ENCODE assay signal across 13 cellular contexts in the genomic region with DNA sequence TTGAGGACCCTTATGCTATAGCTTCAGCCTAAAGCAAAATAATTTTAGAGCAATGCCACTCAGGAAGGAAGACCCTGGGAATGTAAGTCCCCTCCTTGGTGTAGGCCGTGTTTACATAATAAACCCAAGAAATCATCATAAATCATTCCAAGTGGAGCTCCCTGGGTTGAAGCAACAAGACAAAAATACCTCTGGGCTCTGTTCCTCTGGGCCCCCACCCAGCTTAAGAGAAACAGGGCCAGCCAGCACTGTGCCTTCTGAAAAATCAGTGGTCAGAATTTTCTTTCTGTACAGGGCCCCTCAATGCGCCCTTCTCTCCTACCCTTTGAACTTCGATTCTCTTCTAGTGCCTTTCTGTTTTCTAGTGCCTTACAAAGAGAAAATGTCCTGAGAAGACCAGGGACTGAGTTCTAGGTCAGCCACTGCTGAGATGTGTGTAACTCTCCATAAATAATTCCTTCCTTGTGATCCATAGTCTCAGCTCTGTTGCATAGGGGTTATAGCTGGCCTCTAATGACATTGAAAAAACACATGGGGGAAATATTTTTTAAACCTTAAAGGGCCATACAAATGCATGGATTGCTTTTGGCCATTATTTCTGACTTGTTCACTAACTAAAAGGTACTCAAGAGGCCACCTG.
DNase-seq lines count a peak whose midpoint lies in the region; ATAC-seq, FAIRE-seq and TF ChIP-seq lines count a peak whose summit lies in the region.
"Had no signal": no experiment of that assay in that cellular context is flagged by ENCODE, and none has a peak within 500 bp of the region (broad histone marks: within the 10 kb centered on the region; RNA-seq: fewer than 3 reads in every experiment).

No MANE protein-coding gene starts in this region.

- no peak overlapping the region for H3K9ac ChIP-seq in MM.1S (ENCODE audit: low read length)
- H3K9ac ChIP-seq in astrocyte (ENCODE audit: low read length) = no peak overlapping the region
- H3K9ac ChIP-seq: BLaER1 treated with 17β-estradiol and CSF1 and Interleukin-3, amounts not matched to agents 10 nM and 100 nM had no signal

- H4K20me1 ChIP-seq in MM.1S (ENCODE audit: insufficient read depth, low read length) (no peaks in the 10 kb centered on the region), astrocyte (ENCODE audit: insufficient read depth, low read length) (no peaks in the 10 kb centered on the region)
- H4K20me1 ChIP-seq: BLaER1 treated with 17β-estradiol and CSF1 and Interleukin-3, amounts not matched to agents 10 nM and 100 nM had no signal

- H3K36me3 Mint-ChIP-seq in astrocyte (ENCODE audit: low read depth, unreplicated experiment) = no peaks in the 10 kb centered on the region
- H3K36me3 Mint-ChIP-seq: CD4-positive, CD25-positive, alpha-beta regulatory T cell had no signal

- peak overlapping the region; percentile 48; the same call in 1 of the 2 replicates for H3K27ac ChIP-seq in MM.1S (ENCODE audit: low read length)
- H3K27ac ChIP-seq in astrocyte (ENCODE audit: low read depth, low read length) = peak overlapping the region; percentile 1
- peak overlapping the region; percentile 2 for H3K27ac ChIP-seq in psoas muscle
- H3K27ac ChIP-seq: BLaER1 treated with 17β-estradiol and CSF1 and Interleukin-3, amounts not matched to agents 10 nM and 100 nM; HL-60 had no signal

- DNase-seq in MM.1S (no peak), astrocyte (ENCODE audit: low read depth) (no peak), islet precursor cell (peak; percentile 21), psoas muscle (no peak), NCI-H774 (lab: John Stamatoyannopoulos, UW) (no peak), SHP77 (lab: John Stamatoyannopoulos, UW) (no peak)
- DNase-seq: ACHN; CD4-positive, CD25-positive, alpha-beta regulatory T cell; HFFc6 had no signal

- H3K79me2 ChIP-seq in MM.1S (ENCODE audit: low read length) = no peaks in the 10 kb centered on the region
- H3K79me2 ChIP-seq in astrocyte (ENCODE audit: insufficient read depth, low read length) = no peaks in the 10 kb centered on the region

- H3K9me3 ChIP-seq in MM.1S (replicated peaks; ENCODE audit: insufficient read depth, low read length) (no peaks in the 10 kb centered on the region), astrocyte (ENCODE audit: insufficient read depth, low read depth, low read length) (no peaks in the 10 kb centered on the region), psoas muscle (no peaks in the 10 kb centered on the region)
- H3K9me3 ChIP-seq: BLaER1 treated with 17β-estradiol and CSF1 and Interleukin-3, amounts not matched to agents 10 nM and 100 nM had no signal

- intact Hi-C loops in psoas muscle (cut with DNase I) = no loop called here

- H2AFZ ChIP-seq in MM.1S (ENCODE audit: low read length) (no peak overlapping the region), astrocyte (ENCODE audit: low read depth, low read length) (no peak overlapping the region)

- H3K27ac Mint-ChIP-seq in astrocyte (ENCODE audit: unreplicated experiment) = no peak overlapping the region

- ATAC-seq in psoas muscle = peak; percentile 27 to 74 (median 70)
- ATAC-seq in activated CD4-positive, CD25-positive, alpha-beta regulatory T cell treated with anti-CD3 and anti-CD28 coated beads, Interleukin-2, amount 50 U/mL, for 24 hours = no peak
- no peak for ATAC-seq in HG03025 (IDR thresholded peaks at IDR 0.05; ENCODE audit: low FRiP score, unreplicated experiment)

- H3K4me2 ChIP-seq in MM.1S (ENCODE audit: low read depth, low read length) = no peak overlapping the region
- H3K4me2 ChIP-seq in astrocyte (ENCODE audit: low read length) = no peak overlapping the region
- H3K4me2 ChIP-seq: BLaER1 treated with 17β-estradiol and CSF1 and Interleukin-3, amounts not matched to agents 10 nM and 100 nM had no signal

- H3K36me3 ChIP-seq in MM.1S (replicated peaks; ENCODE audit: insufficient read depth, low read length) = no peaks in the 10 kb centered on the region
- no peaks in the 10 kb centered on the region for H3K36me3 ChIP-seq in astrocyte (ENCODE audit: insufficient read depth, low read length)
- no peaks in the 10 kb centered on the region for H3K36me3 ChIP-seq in psoas muscle (ENCODE audit: insufficient read depth in 1 of 2, low read depth in 1 of 2)
- H3K36me3 ChIP-seq: BLaER1 treated with 17β-estradiol and CSF1 and Interleukin-3, amounts not matched to agents 10 nM and 100 nM had no signal

- H3F3A ChIP-seq in MM.1S (ENCODE audit: insufficient read depth, low read length) = peaks cover 4% of the 10 kb centered on the region; the same call in 1 of the 2 replicates

- H3K4me1 Mint-ChIP-seq in astrocyte (ENCODE audit: low read depth, unreplicated experiment) = peaks cover 5% of the 10 kb centered on the region

- H3K4me3 ChIP-seq in MM.1S (ENCODE audit: low read length) = no peak overlapping the region
- H3K4me3 ChIP-seq in astrocyte (ENCODE audit: insufficient read depth, low read depth, low read length) = no peak overlapping the region
- H3K4me3 ChIP-seq in psoas muscle = no peak overlapping the region
- H3K4me3 ChIP-seq: BLaER1 treated with 17β-estradiol and CSF1 and Interleukin-3, amounts not matched to agents 10 nM and 100 nM had no signal

- H3K27me3 ChIP-seq in MM.1S (replicated peaks; ENCODE audit: insufficient read depth, low read length) (no peaks in the 10 kb centered on the region), astrocyte (ENCODE audit: insufficient read depth, low read length) (no peaks in the 10 kb centered on the region), psoas muscle (ENCODE audit: insufficient read depth in 3 of 3, low read length in 2 of 3) (no peaks in the 10 kb centered on the region)
- H3K27me3 ChIP-seq: BLaER1 treated with 17β-estradiol and CSF1 and Interleukin-3, amounts not matched to agents 10 nM and 100 nM had no signal

- no peak for TF ChIP-seq CTCF in MM.1S (IDR thresholded peaks at IDR 0.05; ENCODE audit: low read length)
- no peak for TF ChIP-seq CTCF in astrocyte (IDR thresholded peaks at IDR 0.05; ENCODE audit: insufficient read depth, low read depth, low read length)
- TF ChIP-seq CTCF in psoas muscle (IDR thresholded peaks at IDR 0.05) = no peak

- H3K9me3 Mint-ChIP-seq in astrocyte (ENCODE audit: unreplicated experiment) = no peaks in the 10 kb centered on the region
- H3K9me3 Mint-ChIP-seq: HFFc6 had no signal

- peaks cover 3% of the 10 kb centered on the region for H3K27me3 Mint-ChIP-seq in astrocyte (ENCODE audit: low read depth, unreplicated experiment)

- 67 to 77% (median 72%) methylated on average over 3 of the region's 3 CpGs for WGBS in psoas muscle, 3 donors

- H3K9me2 ChIP-seq in MM.1S (replicated peaks; ENCODE audit: insufficient read depth, low read length) = no peaks in the 10 kb centered on the region

- H3K4me3 Mint-ChIP-seq in astrocyte (ENCODE audit: unreplicated experiment) = no peak overlapping the region
- H3K4me3 Mint-ChIP-seq: CD4-positive, CD25-positive, alpha-beta regulatory T cell; HFFc6 had no signal

- no peak for FAIRE-seq in astrocyte (lab: Jason Lieb, UNC)

- H3K4me1 ChIP-seq in MM.1S (ENCODE audit: low read length) = peaks cover 13% of the 10 kb centered on the region
- peaks cover 7% of the 10 kb centered on the region for H3K4me1 ChIP-seq in astrocyte (ENCODE audit: insufficient read depth, low read length)
- H3K4me1 ChIP-seq in psoas muscle = peaks cover 19% of the 10 kb centered on the region
- H3K4me1 ChIP-seq: BLaER1 treated with 17β-estradiol and CSF1 and Interleukin-3, amounts not matched to agents 10 nM and 100 nM had no signal

Comparison
In these comparisons a context has a peak if more than half of its experiments do, and no peak if none do; other contexts are left out.
1. ATAC-seq: peak in psoas muscle (4 of 4); none in activated CD4-positive, CD25-positive, alpha-beta regulatory T cell treated with anti-CD3 and anti-CD28 coated beads, Interleukin-2, amount 50 U/mL, for 24 hours (0 of 2) and HG03025 (single experiment).
2. Peak in every context shown above with its lines, with median percentiles within 50 percentile points of each other: H3K27ac ChIP-seq.